8 cellular contexts compared by ENCODE assay signal in the genomic region with DNA sequence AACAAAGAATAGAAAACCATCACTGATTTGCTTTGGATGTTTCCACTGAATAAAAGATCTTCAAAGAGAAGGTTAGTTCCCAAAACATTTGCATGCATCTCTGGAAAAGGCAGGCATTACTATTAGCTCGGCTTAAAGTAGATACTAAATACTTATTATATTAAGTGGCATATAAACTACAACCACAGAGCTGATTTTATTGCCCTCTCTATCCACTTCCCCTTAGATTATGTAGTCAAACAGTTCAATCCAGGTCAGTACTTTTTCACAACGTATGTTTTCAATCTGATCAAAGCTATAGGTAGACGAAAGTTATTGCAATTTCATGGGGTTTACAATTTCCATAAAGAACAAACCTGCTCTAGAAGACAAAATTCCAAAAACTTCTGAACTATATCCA. TPM values are rescaled to one million over a fixed set of nuclear protein-coding genes. Genes with fewer than 3 reads are reported as not detected.
A peak's percentile ranks its signal among the peaks of the same experiment; 100 is the strongest.
DNase-seq lines count a peak whose midpoint lies in the region; ATAC-seq and TF ChIP-seq lines count a peak whose summit lies in the region.

No MANE protein-coding gene starts in this region.

- peaks cover 53% of the 10 kb centered on the region for H3K4me1 Mint-ChIP-seq in activated CD8-positive, alpha-beta memory T cell treated with anti-CD3 and anti-CD28 coated beads, Interleukin-2, amount 10 ng/mL, durations not matched to agents 7 days and 5 days
- H3K4me1 Mint-ChIP-seq in activated B cell treated with CpG ODN at 0.5 μM for 24 hours, result peaks cover 36% of the 10 kb centered on the region

- intact Hi-C loops in activated B cell treated with CpG ODN at 0.5 μM for 24 hours (cut with micrococcal nuclease), result no loop called here

- POLR2A ChIA-PET in activated B cell treated with CpG ODN at 0.5 μM for 24 hours (lab: Charles Lee), result interaction anchor here (0.6 to 3.0 kb wide), 6 partner anchors 19 to 829 kb away, joined by 3 to 23 read pairs (median 8); a partner anchor contains a TSS

- H3K27ac Mint-ChIP-seq in activated CD8-positive, alpha-beta memory T cell treated with anti-CD3 and anti-CD28 coated beads, Interleukin-2, amount 10 ng/mL, durations not matched to agents 7 days and 5 days, result peak overlapping the region; percentile 63
- H3K27ac Mint-ChIP-seq in activated B cell treated with CpG ODN at 0.5 μM for 24 hours, result peak overlapping the region; percentile 80

- H3K4me1 ChIP-seq in thoracic aorta (ENCODE audit: control insufficient read depth in 1 of 2, low read depth in 2 of 2), result peaks cover 12 to 38% of the 10 kb centered on the region in 2 donors

- H3K4me3 Mint-ChIP-seq in activated CD8-positive, alpha-beta memory T cell treated with anti-CD3 and anti-CD28 coated beads, Interleukin-2, amount 10 ng/mL, durations not matched to agents 7 days and 5 days, result peak overlapping the region; percentile 75
- peak overlapping the region; percentile 87 for H3K4me3 Mint-ChIP-seq in activated B cell treated with CpG ODN at 0.5 μM for 24 hours

- no peaks in the 10 kb centered on the region for H3K36me3 ChIP-seq in thoracic aorta

- peak overlapping the region; percentile 89 for H3K27ac ChIP-seq in thoracic aorta

- H3K36me3 Mint-ChIP-seq in activated CD8-positive, alpha-beta memory T cell treated with anti-CD3 and anti-CD28 coated beads, Interleukin-2, amount 10 ng/mL, durations not matched to agents 7 days and 5 days, result peaks cover 26% of the 10 kb centered on the region
- H3K36me3 Mint-ChIP-seq in activated B cell treated with CpG ODN at 0.5 μM for 24 hours (ENCODE audit: low read depth), result peaks cover 25% of the 10 kb centered on the region

- H3K27me3 Mint-ChIP-seq in activated CD8-positive, alpha-beta memory T cell treated with anti-CD3 and anti-CD28 coated beads, Interleukin-2, amount 10 ng/mL, durations not matched to agents 7 days and 5 days, result no peaks in the 10 kb centered on the region
- H3K27me3 Mint-ChIP-seq in activated B cell treated with CpG ODN at 0.5 μM for 24 hours, result no peaks in the 10 kb centered on the region

- CTCF ChIA-PET in activated CD8-positive, alpha-beta memory T cell treated with anti-CD3 and anti-CD28 coated beads, Interleukin-2, amount 10 ng/mL, durations not matched to agents 7 days and 5 days (lab: Charles Lee), result interaction anchor here (1.1 to 3.3 kb wide), 3 partner anchors 14 to 357 kb away, joined by 5 to 16 read pairs (median 11); a partner anchor contains a TSS
- CTCF ChIA-PET in activated B cell treated with CpG ODN at 0.5 μM for 24 hours (lab: Charles Lee), result no interaction called here

- H3K9me3 ChIP-seq in iPS-18c (ENCODE audit: control insufficient read depth, insufficient read depth, low read length), result no peaks in the 10 kb centered on the region
- H3K9me3 ChIP-seq in thoracic aorta, result no peaks in the 10 kb centered on the region

- no peak for DNase-seq in activated CD8-positive, alpha-beta memory T cell treated with anti-CD3 and anti-CD28 coated beads, Interleukin-2, amount 10 ng/mL, durations not matched to agents 7 days and 5 days
- DNase-seq in activated CD8-positive, alpha-beta memory T cell treated with anti-CD3 and anti-CD28 coated beads, Interleukin-2, amount 50 U/mL, for 48 hours, result no peak
- DNase-seq in activated B cell treated with CpG ODN at 0.5 μM for 24 hours (no peak), thoracic aorta (ENCODE audit: low spot score) (no peak)
- DNase-seq in activated effector memory CD4-positive, alpha-beta T cell treated with anti-CD3 and anti-CD28 coated beads, Interleukin-2, amount 50 U/mL, for 16 hours, result no peak
- DNase-seq in activated CD8-positive, alpha-beta memory T cell treated with anti-CD3 and anti-CD28 coated beads, Interleukin-2, amount 50 U/mL, for 4 hours, result no peak

- H3K4me3 ChIP-seq in iPS-18c (ENCODE audit: insufficient read depth, low read depth, low read length) (peak overlapping the region; percentile 77), thoracic aorta (peak overlapping the region; percentile 97)

- no peak for ATAC-seq in activated CD8-positive, alpha-beta memory T cell treated with anti-CD3 and anti-CD28 coated beads, Interleukin-2, amount 10 ng/mL, durations not matched to agents 7 days and 5 days
- ATAC-seq in activated B cell treated with CpG ODN at 0.5 μM for 24 hours (ENCODE audit: low read depth), result no peak
- no peak for ATAC-seq in thoracic aorta (ENCODE audit: insufficient number of reproducible peaks, low FRiP score, low read depth)
- no peak for ATAC-seq in HG02885 (IDR thresholded peaks at IDR 0.05; ENCODE audit: poor library complexity, unreplicated experiment)

- no peak for TF ChIP-seq CTCF in activated B cell treated with CpG ODN at 0.5 μM for 24 hours (IDR thresholded peaks at IDR 0.05)
- TF ChIP-seq CTCF in thoracic aorta (IDR thresholded peaks at IDR 0.05), result no peak

- no peaks in the 10 kb centered on the region for H3K9me3 Mint-ChIP-seq in activated CD8-positive, alpha-beta memory T cell treated with anti-CD3 and anti-CD28 coated beads, Interleukin-2, amount 10 ng/mL, durations not matched to agents 7 days and 5 days (ENCODE audit: low read depth)
- no peaks in the 10 kb centered on the region for H3K9me3 Mint-ChIP-seq in activated B cell treated with CpG ODN at 0.5 μM for 24 hours

- H3K27me3 ChIP-seq in thoracic aorta (replicated peaks; ENCODE audit: insufficient read depth), result no peaks in the 10 kb centered on the region

RNA-seq across cellular contexts. Expression of a gene that starts 1.3 kb away (rescaled TPM):
- 10 to 100 TPM in 1 of 2 experiments, 1 to 10 TPM in 1; 9.6 to 10.9 TPM for total RNA-seq in activated CD8-positive, alpha-beta memory T cell treated with anti-CD3 and anti-CD28 coated beads, Interleukin-2, amount 10 ng/mL, durations not matched to agents 7 days and 5 days
- total RNA-seq in activated B cell treated with CpG ODN at 0.5 μM for 24 hours (13.8 and 18.0 TPM in 2 replicates), thoracic aorta (10 to 100 TPM; 17.1 to 19.6 TPM)

RNA-seq across cellular contexts. Expression of a gene that starts 54.8 kb away (rescaled TPM):
- 1 to 10 TPM; 1.4 to 8.3 TPM for total RNA-seq in activated CD8-positive, alpha-beta memory T cell treated with anti-CD3 and anti-CD28 coated beads, Interleukin-2, amount 10 ng/mL, durations not matched to agents 7 days and 5 days
- total RNA-seq in activated B cell treated with CpG ODN at 0.5 μM for 24 hours (23.7 and 26.0 TPM in 2 replicates), thoracic aorta (10 to 100 TPM; 20.8 to 33.6 TPM)
